11 cellular contexts compared by ENCODE assay signal in genomic region chr7:44067064-44067951, GRCh38. TPM values are rescaled to one million over a fixed set of nuclear protein-coding genes. Genes with fewer than 3 reads are reported as not detected.
A peak's percentile ranks its signal among the peaks of the same experiment; 100 is the strongest.
DNase-seq lines count a peak whose midpoint lies in the region; ATAC-seq and TF ChIP-seq lines count a peak whose summit lies in the region.
"Had no signal": no experiment of that assay in that cellular context is flagged by ENCODE, and none has a peak within 500 bp of the region (broad histone marks: within the 10 kb centered on the region; RNA-seq: fewer than 3 reads in every experiment).

No MANE protein-coding gene starts in this region.

- H3K4me1 Mint-ChIP-seq in HFFc6 (ENCODE audit: low read depth): peaks cover 48% of the 10 kb centered on the region
- H3K4me1 Mint-ChIP-seq in central memory CD8-positive, alpha-beta T cell: peaks cover 28% of the 10 kb centered on the region

- intact Hi-C loops in sciatic nerve (cut with DNase I): no loop called here
- intact Hi-C loops in vagina (cut with DNase I): no loop called here

- H3K27me3 ChIP-seq in vagina: no peaks in the 10 kb centered on the region
- H3K27me3 ChIP-seq: pancreas had no signal

- ATAC-seq in central memory CD8-positive, alpha-beta T cell (replicated peaks; ENCODE audit: extremely low read depth, poor library complexity, severe bottlenecking): no peak
- ATAC-seq in sciatic nerve: no peak
- ATAC-seq: pancreas had no signal

- peak overlapping the region; percentile 51 for H3K27ac Mint-ChIP-seq in HFFc6
- peak overlapping the region; percentile 33 for H3K27ac Mint-ChIP-seq in central memory CD8-positive, alpha-beta T cell (ENCODE audit: low read depth)

- H3K4me3 Mint-ChIP-seq in HFFc6: no peak overlapping the region; the same call in 1 of the 2 replicates
- no peak overlapping the region for H3K4me3 Mint-ChIP-seq in central memory CD8-positive, alpha-beta T cell

- H3K4me1 ChIP-seq in vagina: peaks cover 35% of the 10 kb centered on the region

- H3K36me3 Mint-ChIP-seq in HFFc6 (ENCODE audit: low read depth): no peaks in the 10 kb centered on the region; the same call in 1 of the 2 replicates
- peaks cover 5% of the 10 kb centered on the region for H3K36me3 Mint-ChIP-seq in central memory CD8-positive, alpha-beta T cell (ENCODE audit: insufficient read depth)

- no peaks in the 10 kb centered on the region for H3K36me3 ChIP-seq in vagina
- H3K36me3 ChIP-seq: pancreas had no signal

- H3K27me3 Mint-ChIP-seq in HFFc6 (ENCODE audit: insufficient read depth): peaks cover 33% of the 10 kb centered on the region
- H3K27me3 Mint-ChIP-seq in central memory CD8-positive, alpha-beta T cell: no peaks in the 10 kb centered on the region

- H3K4me3 ChIP-seq in vagina: no peak overlapping the region
- H3K4me3 ChIP-seq: pancreas had no signal

- no peak overlapping the region for H3K27ac ChIP-seq in vagina
- H3K27ac ChIP-seq: pancreas had no signal

- no peaks in the 10 kb centered on the region for H3K9me3 ChIP-seq in vagina
- H3K9me3 ChIP-seq: pancreas had no signal

- TF ChIP-seq POLR2A in vagina (IDR thresholded peaks at IDR 0.05): no peak

- H3K9me3 Mint-ChIP-seq in HFFc6: peaks cover 5% of the 10 kb centered on the region; the same call in 1 of the 2 replicates
- H3K9me3 Mint-ChIP-seq in central memory CD8-positive, alpha-beta T cell: no peaks in the 10 kb centered on the region

- no peak for TF ChIP-seq CTCF in HFFc6 (IDR thresholded peaks at IDR 0.05)
- TF ChIP-seq CTCF in vagina (IDR thresholded peaks at IDR 0.05): no peak

- DNase-seq in NCI-H82 (lab: John Stamatoyannopoulos, UW) (peak; percentile 24), NCI-H82 treated with DMSO at 0.1 percent for 48 hours (lab: John Stamatoyannopoulos, UW; ENCODE audit: unreplicated experiment) (no peak), HFFc6 (no peak), sciatic nerve (ENCODE audit: low spot score) (peak; percentile 59), HuH-7.5 (ENCODE audit: low spot score) (no peak), vagina (ENCODE audit: extremely low spot score in 2 of 2) (no peak), 8988T (no peak)
- no peak for DNase-seq in central memory CD8-positive, alpha-beta T cell (ENCODE audit: low spot score in 2 of 2)
- DNase-seq: GOT3, NCI-H345 had no signal

RNA-seq across cellular contexts. Expression of gene PGAM2, which starts 1.9 kb away (rescaled TPM):
- under 1 TPM in 4 of 6 experiments, not detected in 2; 0.26 to 0.51 (median 0.35) TPM for total RNA-seq in HFFc6 (2021; fragmentation: NEBNext Ultra II Directional; extraction: Animal tissue kit (Norgen Biotek cat#: 25700))
- total RNA-seq in sciatic nerve: 0.85 TPM
- not detected for total RNA-seq in vagina

RNA-seq across cellular contexts. Expression of gene POLM, which starts 15.0 kb away (rescaled TPM):
- total RNA-seq in HFFc6 (2021; fragmentation: NEBNext Ultra II Directional; extraction: Animal tissue kit (Norgen Biotek cat#: 25700)): 10 to 100 TPM; 11.4 to 14.3 (median 12.1) TPM
- total RNA-seq in sciatic nerve (25.6 TPM), vagina (31.4 TPM)

RNA-seq across cellular contexts. Expression of gene DBNL, which starts 22.8 kb away (rescaled TPM):
- total RNA-seq in HFFc6 (2021; fragmentation: NEBNext Ultra II Directional; extraction: Animal tissue kit (Norgen Biotek cat#: 25700)): 100 to 1,000 TPM; 146 to 167 (median 153) TPM
- total RNA-seq in sciatic nerve (85.1 TPM), vagina (100 TPM)

RNA-seq across cellular contexts. Expression of gene AEBP1, which starts 36.8 kb away (rescaled TPM):
- 10 to 100 TPM; 69.7 to 83.2 (median 76.4) TPM for total RNA-seq in HFFc6 (2021; fragmentation: NEBNext Ultra II Directional; extraction: Animal tissue kit (Norgen Biotek cat#: 25700))
- total RNA-seq in sciatic nerve: 236 TPM
- total RNA-seq in vagina: 321 TPM

RNA-seq across cellular contexts. Expression of gene POLD2, which starts 56.0 kb away (rescaled TPM):
- 100 to 1,000 TPM; 154 to 210 (median 183) TPM for total RNA-seq in HFFc6 (2021; fragmentation: NEBNext Ultra II Directional; extraction: Animal tissue kit (Norgen Biotek cat#: 25700))
- 67.0 TPM for total RNA-seq in sciatic nerve
- 42.0 TPM for total RNA-seq in vagina

Comparison
In these comparisons a context has a peak if more than half of its experiments do, and no peak if none do; other contexts are left out.
1. DNase-seq: peak in NCI-H82 (single experiment) and sciatic nerve (single experiment); none in NCI-H82 treated with DMSO at 0.1 percent for 48 hours (single experiment), HFFc6 (single experiment), central memory CD8-positive, alpha-beta T cell (0 of 2), HuH-7.5 (single experiment), vagina (0 of 2) and 8988T (single experiment).